In genomic region chr11:68038226-68038717, GRCh38 we compare ENCODE assay signal across 1 cellular context.
TF ChIP-seq lines count a peak whose summit lies in the region.

No MANE protein-coding gene starts in this region.

TF ChIP-seq in HepG2, 621 proteins besides CTCF, POLR2A, EP300 and RAD21 (continued from another document):
- TF ChIP-seq ATF7 (IDR thresholded peaks at IDR 0.05) (0 out of 2 replicates have a peak, but pooled peaks have one; percentile 21), ATF7 (CRISPR knock-in tag; IDR thresholded peaks at IDR 0.05) (peak; percentile 92), ZNF124 (CRISPR knock-in tag; IDR thresholded peaks at IDR 0.05) (peak; percentile 92), ZNF143 (CRISPR knock-in tag; IDR thresholded peaks at IDR 0.05) (peak; percentile 74), PPARG (CRISPR knock-in tag; conservative IDR thresholded peaks at IDR 0.05) (peak; percentile 67), ZNF232 (CRISPR knock-in tag; IDR thresholded peaks at IDR 0.05; ENCODE audit: borderline replicate concordance) (peak; percentile 75; the same call in 1 of the 2 replicates)
